In the genomic region with DNA sequence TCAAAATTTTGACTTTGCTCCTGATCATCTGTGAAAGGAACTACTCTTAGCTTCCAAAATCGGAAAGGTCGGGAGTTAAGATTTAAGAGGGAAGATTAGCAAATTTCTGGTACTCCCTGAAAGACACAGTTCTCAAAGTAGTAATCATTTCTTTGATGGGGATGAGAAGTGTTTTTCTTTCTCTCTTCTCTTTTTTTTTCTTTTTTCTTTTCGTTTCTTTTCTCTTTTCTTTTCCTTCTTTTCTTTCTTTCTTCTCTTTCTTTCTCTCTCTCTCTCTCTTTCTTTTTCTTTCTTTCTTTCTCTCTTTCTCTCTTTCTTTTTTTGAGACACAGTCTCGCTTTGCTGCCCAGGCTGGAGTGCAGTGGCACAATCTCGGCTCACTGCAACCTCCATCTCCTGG, we compare ENCODE assay signal across 15 cellular contexts. TPM values are rescaled to one million over a fixed set of nuclear protein-coding genes. Genes with fewer than 3 reads are reported as not detected.
DNase-seq lines count a peak whose midpoint lies in the region; ATAC-seq and TF ChIP-seq lines count a peak whose summit lies in the region.
"Had no signal": no experiment of that assay in that cellular context is flagged by ENCODE, and none has a peak within 500 bp of the region (broad histone marks: within the 10 kb centered on the region; RNA-seq: fewer than 3 reads in every experiment).

No MANE protein-coding gene starts in this region.

- CTCF ChIA-PET in HEK293 (lab: Yijun Ruan, JAX), result interaction anchor here (1.0 kb wide), 1 partner anchor 12 kb away, joined by 4 read pairs; no protein-coding TSS in a partner anchor

- no peak overlapping the region for H3K4me3 ChIP-seq in HEK293 (ENCODE audit: low read depth, low read length)
- H3K4me3 ChIP-seq: GM12878 had no signal

- TF ChIP-seq CTCF in HEK293 (tag by site-specific recombination; IDR thresholded peaks at IDR 0.05) (no peak), chondrocyte (IDR thresholded peaks at IDR 0.05) (no peak), mesothelial cell of epicardium (IDR thresholded peaks at IDR 0.05; ENCODE audit: unreplicated experiment) (no peak)

- H3K27ac ChIP-seq in HEK293 (ENCODE audit: extremely low read depth, low read depth, low read length), result no peak overlapping the region
- H3K27ac ChIP-seq: C4-2B had no signal

- peak overlapping the region; percentile 45 for H3K27ac Mint-ChIP-seq in stimulated activated naive CD8-positive, alpha-beta T cell treated with anti-CD3 and anti-CD28 coated beads, Interleukin-15, Interleukin-2, amounts not matched to agents 100 ng/mL and 50 ng/mL, for 24 hours
- peak overlapping the region; percentile 34 for H3K27ac Mint-ChIP-seq in chondrocyte (ENCODE audit: unreplicated experiment)
- no peak overlapping the region for H3K27ac Mint-ChIP-seq in mesothelial cell of epicardium
- H3K27ac Mint-ChIP-seq: CD8-positive, alpha-beta T cell; H9 had no signal

- no peak for DNase-seq in stimulated activated naive CD8-positive, alpha-beta T cell treated with anti-CD3 and anti-CD28 coated beads, Interleukin-15, Interleukin-2, amounts not matched to agents 100 U/mL and 50 U/mL, for 24 hours
- no peak for DNase-seq in chondrocyte (ENCODE audit: low spot score)
- DNase-seq in nucleus accumbens (lab: John Stamatoyannopoulos, UW), result no peak
- DNase-seq in mesothelial cell of epicardium (ENCODE audit: low spot score in 2 of 2, unreplicated experiment in 2 of 2), result no peak
- DNase-seq: ACHN; Calu3; CD8-positive, alpha-beta T cell; DMS79 treated with DMSO at 0.1 percent for 48 hours; GF-D8; H9 had no signal

- POLR2A ChIA-PET in HEK293 (lab: Yijun Ruan, JAX), result no interaction called here

- no peaks in the 10 kb centered on the region for H3K4me1 ChIP-seq in HEK293 (ENCODE audit: control insufficient read depth, insufficient read depth, low read length)

- H3K27me3 Mint-ChIP-seq in stimulated activated naive CD8-positive, alpha-beta T cell treated with anti-CD3 and anti-CD28 coated beads, Interleukin-15, Interleukin-2, amounts not matched to agents 100 ng/mL and 50 ng/mL, for 24 hours, result no peaks in the 10 kb centered on the region
- H3K27me3 Mint-ChIP-seq in chondrocyte (ENCODE audit: low read depth), result no peaks in the 10 kb centered on the region
- peaks cover 9% of the 10 kb centered on the region for H3K27me3 Mint-ChIP-seq in mesothelial cell of epicardium (ENCODE audit: low read depth)

- no peaks in the 10 kb centered on the region for H3K36me3 ChIP-seq in HEK293 (ENCODE audit: control insufficient read depth in 2 of 2, insufficient read depth in 1 of 2, low read length in 2 of 2)

- no peaks in the 10 kb centered on the region for H3K36me3 Mint-ChIP-seq in stimulated activated naive CD8-positive, alpha-beta T cell treated with anti-CD3 and anti-CD28 coated beads, Interleukin-15, Interleukin-2, amounts not matched to agents 100 ng/mL and 50 ng/mL, for 24 hours (ENCODE audit: low read depth)
- no peaks in the 10 kb centered on the region for H3K36me3 Mint-ChIP-seq in chondrocyte (ENCODE audit: low read depth)
- H3K36me3 Mint-ChIP-seq in mesothelial cell of epicardium, result no peaks in the 10 kb centered on the region

- ATAC-seq in stimulated activated naive CD8-positive, alpha-beta T cell treated with anti-CD3 and anti-CD28 coated beads, Interleukin-15, Interleukin-2, amounts not matched to agents 100 U/mL and 50 U/mL, for 24 hours, result no peak
- no peak for ATAC-seq in HG02759 (IDR thresholded peaks at IDR 0.05; ENCODE audit: unreplicated experiment)
- ATAC-seq: CD8-positive, alpha-beta T cell; GM12878 had no signal

- no peaks in the 10 kb centered on the region for H3K9me3 ChIP-seq in HEK293 (ENCODE audit: control insufficient read depth, insufficient read depth, low read depth, low read length)

- H3K9me3 Mint-ChIP-seq in stimulated activated naive CD8-positive, alpha-beta T cell treated with anti-CD3 and anti-CD28 coated beads, Interleukin-15, Interleukin-2, amounts not matched to agents 100 ng/mL and 50 ng/mL, for 24 hours, result no peaks in the 10 kb centered on the region
- H3K9me3 Mint-ChIP-seq in chondrocyte (ENCODE audit: low read depth), result no peaks in the 10 kb centered on the region
- no peaks in the 10 kb centered on the region for H3K9me3 Mint-ChIP-seq in mesothelial cell of epicardium
- H3K9me3 Mint-ChIP-seq: CD8-positive, alpha-beta T cell had no signal

- H3K4me3 Mint-ChIP-seq in stimulated activated naive CD8-positive, alpha-beta T cell treated with anti-CD3 and anti-CD28 coated beads, Interleukin-15, Interleukin-2, amounts not matched to agents 100 ng/mL and 50 ng/mL, for 24 hours, result no peak overlapping the region
- H3K4me3 Mint-ChIP-seq in chondrocyte (ENCODE audit: unreplicated experiment), result no peak overlapping the region
- H3K4me3 Mint-ChIP-seq in mesothelial cell of epicardium, result no peak overlapping the region
- H3K4me3 Mint-ChIP-seq: CD8-positive, alpha-beta T cell; H9 had no signal

- peaks cover 21% of the 10 kb centered on the region for H3K4me1 Mint-ChIP-seq in stimulated activated naive CD8-positive, alpha-beta T cell treated with anti-CD3 and anti-CD28 coated beads, Interleukin-15, Interleukin-2, amounts not matched to agents 100 ng/mL and 50 ng/mL, for 24 hours (ENCODE audit: low read depth)
- H3K4me1 Mint-ChIP-seq in chondrocyte (ENCODE audit: low read depth) (peaks cover 8% of the 10 kb centered on the region), mesothelial cell of epicardium (peaks cover 3% of the 10 kb centered on the region)

TF ChIP-seq in HEK293, 187 proteins besides CTCF, POLR2A, EP300 and RAD21:
- TF ChIP-seq YY1 (tag by site-specific recombination; IDR thresholded peaks at IDR 0.05) (no peak), ZBTB7A (tag by site-specific recombination; IDR thresholded peaks at IDR 0.05; ENCODE audit: low read depth) (no peak), ZNF366 (tag by site-specific recombination; conservative IDR thresholded peaks at IDR 0.05) (0 out of 2 replicates have a peak, but pooled peaks have one; percentile 30), ZBTB20 (tag by site-specific recombination; IDR thresholded peaks at IDR 0.05) (no peak), HOXD13 (CRISPR knock-in tag; IDR thresholded peaks at IDR 0.05; ENCODE audit: borderline replicate concordance) (no peak), PRDM1 (tag by site-specific recombination; IDR thresholded peaks at IDR 0.05) (peak; percentile 58; the same call in 1 of the 2 replicates), ZSCAN23 (tag by site-specific recombination; IDR thresholded peaks at IDR 0.05) (no peak)

RNA-seq across cellular contexts. Expression of a gene that starts 5.1 kb away (rescaled TPM):
- total RNA-seq in chondrocyte, result 17.6 to 27.4 TPM (median 25.5 TPM) in 3 replicates
- 8.7 to 10.4 TPM (median 8.7 TPM) in 3 replicates for total RNA-seq in mesothelial cell of epicardium

RNA-seq across cellular contexts. Expression of a gene that starts 30.4 kb away (rescaled TPM):
- total RNA-seq in chondrocyte, result 189 to 223 TPM (median 203 TPM) in 3 replicates
- 280 to 304 TPM (median 289 TPM) in 3 replicates for total RNA-seq in mesothelial cell of epicardium

RNA-seq across cellular contexts. Expression of a gene that starts 32.7 kb away (rescaled TPM):
- 21.8 to 23.6 TPM (median 23.5 TPM) in 3 replicates for total RNA-seq in chondrocyte
- 18.9 to 21.5 TPM (median 19.4 TPM) in 3 replicates for total RNA-seq in mesothelial cell of epicardium
